23 cellular contexts compared by ENCODE assay signal in genomic region chr17:1467258-1467657, GRCh38. TPM values are rescaled to one million over a fixed set of nuclear protein-coding genes. Genes with fewer than 3 reads are reported as not detected.
DNase-seq lines count a peak whose midpoint lies in the region; TF ChIP-seq lines count a peak whose summit lies in the region.
"Had no signal": no experiment of that assay in that cellular context is flagged by ENCODE, and none has a peak within 500 bp of the region (broad histone marks: within the 10 kb centered on the region; RNA-seq: fewer than 3 reads in every experiment).

No MANE protein-coding gene starts in this region.

- no peak overlapping the region for H2BK12ac ChIP-seq in neuronal stem cell (ENCODE audit: low read length)

- H3K14ac ChIP-seq in neuronal stem cell (ENCODE audit: low read length) = no peak overlapping the region

- no peak overlapping the region for H4K8ac ChIP-seq in neuronal stem cell (ENCODE audit: low read depth, low read length)

- no peak for DNase-seq in RWPE1 (ENCODE audit: low spot score)
- DNase-seq in neuronal stem cell (ENCODE audit: low spot score) = no peak
- DNase-seq in GOT3 (lab: John Stamatoyannopoulos, UW) = no peak
- DNase-seq in activated CD4-positive, alpha-beta T cell treated with anti-CD3 and anti-CD28 coated beads for 1 hour = no peak
- DNase-seq in NCI-H526 treated with DMSO at 0.1 percent for 48 hours (lab: John Stamatoyannopoulos, UW) = no peak
- DNase-seq: 8988T; ACHN; BE2C; C1 segment of cervical spinal cord; CD4-positive, alpha-beta memory T cell; CD4-positive, CD25-positive, alpha-beta regulatory T cell; CD8-positive, alpha-beta memory T cell; COR-L47; DMS 273 treated with DMSO at 0.1 percent for 48 hours; DMS153; DMS53; DMS79; DND-41; EL; GDM1 had no signal

- H3K18ac ChIP-seq in neuronal stem cell (ENCODE audit: low read length) = no peak overlapping the region

- H3K27ac ChIP-seq in HEK293 (ENCODE audit: extremely low read depth, low read depth, low read length) (no peak overlapping the region), RWPE1 (peak overlapping the region; percentile 23; the same call in 1 of the 2 replicates), neuronal stem cell (replicated peaks; ENCODE audit: low read length) (no peak overlapping the region)
- H3K27ac ChIP-seq: BLaER1 had no signal

- TF ChIP-seq CTCF in HEK293 (tag by site-specific recombination; IDR thresholded peaks at IDR 0.05) (no peak), RWPE1 (conservative IDR thresholded peaks at IDR 0.05; ENCODE audit: low read depth) (no peak)

- H3K36me3 ChIP-seq in HEK293 (ENCODE audit: control insufficient read depth in 2 of 2, insufficient read depth in 1 of 2, low read length in 2 of 2) (peaks cover 0 to 74% of the 10 kb centered on the region in 2 experiments; a peak in 2 of 3 replicates), neuronal stem cell (replicated peaks in 1 of 2; ENCODE audit: control insufficient read depth in 2 of 2, insufficient read depth in 2 of 2, low read length in 2 of 2) (peaks cover 41 to 43% of the 10 kb centered on the region in 2 donors)
- H3K36me3 ChIP-seq: BE2C had no signal

- POLR2A ChIA-PET in HEK293 (lab: Yijun Ruan, JAX) (no interaction called here), RWPE1 (lab: Yijun Ruan, JAX; ENCODE audit: low non-redundant PET) (no interaction called here)

- H3K23ac ChIP-seq in neuronal stem cell (ENCODE audit: low read depth, low read length, poor library complexity) = peak overlapping the region; percentile 43

- H3K4me1 ChIP-seq in HEK293 (ENCODE audit: control insufficient read depth, insufficient read depth, low read length) (peaks cover 4% of the 10 kb centered on the region), neuronal stem cell (ENCODE audit: control insufficient read depth in 2 of 2, insufficient read depth in 1 of 2, low read depth in 1 of 2, low read length in 2 of 2) (peaks cover 3 to 11% of the 10 kb centered on the region in 2 donors)
- H3K4me1 ChIP-seq: BE2C had no signal

- no peak overlapping the region for H2BK120ac ChIP-seq in neuronal stem cell (ENCODE audit: low read depth, low read length)

- WGBS in neuronal stem cell (ENCODE audit: extremely low coverage in 2 of 2, insufficient read length in 2 of 2, insufficient replicate concordance in 1 of 2), 2 donors = no CpG with 5 or more reads among the region's 16 CpGs

- H3K4ac ChIP-seq in neuronal stem cell (ENCODE audit: low read length) = no peak overlapping the region

- no peaks in the 10 kb centered on the region for H3K27me3 ChIP-seq in neuronal stem cell (ENCODE audit: control insufficient read depth in 3 of 3, insufficient read depth in 3 of 3, low read depth in 1 of 3, low read length in 3 of 3)
- H3K27me3 ChIP-seq: BE2C had no signal

- no peak overlapping the region for H2AFZ ChIP-seq in neuronal stem cell (ENCODE audit: low read length)

- H2BK5ac ChIP-seq in neuronal stem cell (ENCODE audit: low read length) = no peak overlapping the region

- H4K91ac ChIP-seq in neuronal stem cell (ENCODE audit: low read depth, low read length, poor library complexity) = no peak overlapping the region

- no peak overlapping the region for H2BK15ac ChIP-seq in neuronal stem cell (ENCODE audit: low read length)

- H3K9me3 ChIP-seq in HEK293 (ENCODE audit: control insufficient read depth, insufficient read depth, low read depth, low read length) (no peaks in the 10 kb centered on the region), neuronal stem cell (replicated peaks in 1 of 2; ENCODE audit: control insufficient read depth in 2 of 2, insufficient read depth in 1 of 2, low read depth in 1 of 2, low read length in 2 of 2) (peaks cover 0 to 5% of the 10 kb centered on the region in 2 donors)
- H3K9me3 ChIP-seq: BE2C had no signal

- peaks cover 8% of the 10 kb centered on the region for H3K79me1 ChIP-seq in neuronal stem cell (ENCODE audit: low read depth, low read length)

- H2AK5ac ChIP-seq in neuronal stem cell (ENCODE audit: low read depth, low read length) = no peak overlapping the region

- H3K4me3 ChIP-seq in HEK293 (ENCODE audit: low read depth, low read length) = no peak overlapping the region
- H3K4me3 ChIP-seq in neuronal stem cell (ENCODE audit: low read length in 2 of 2) = no peak overlapping the region
- H3K4me3 ChIP-seq: BLaER1, GM12878 had no signal

- H3K9ac ChIP-seq in neuronal stem cell (ENCODE audit: low read depth, low read length, poor library complexity) = peak overlapping the region; percentile 70
- H3K9ac ChIP-seq: BLaER1 had no signal

- H3K4me2 ChIP-seq in neuronal stem cell (ENCODE audit: insufficient read depth, low read length, poor library complexity, severe bottlenecking) = no peak overlapping the region
- H3K4me2 ChIP-seq: BLaER1 had no signal

- CTCF ChIA-PET in HEK293 (lab: Yijun Ruan, JAX) (no interaction called here), RWPE1 (lab: Yijun Ruan, JAX) (no interaction called here)

TF ChIP-seq in HEK293, 187 proteins besides CTCF, POLR2A, EP300 and RAD21:
- TF ChIP-seq ZNF626 (tag by site-specific recombination; IDR thresholded peaks at IDR 0.05) = no peak
- TF ChIP-seq HIC1 (tag by site-specific recombination; IDR thresholded peaks at IDR 0.05) = 0 out of 2 replicates have a peak, but pooled peaks have one; percentile 7
- TF ChIP-seq ZNF610 (tag by site-specific recombination; IDR thresholded peaks at IDR 0.05; ENCODE audit: borderline replicate concordance) = no peak
- TF ChIP-seq TSHZ1 (tag by site-specific recombination; IDR thresholded peaks at IDR 0.05; ENCODE audit: borderline replicate concordance) = no peak

RNA-seq across cellular contexts. Expression of gene CRK, which starts 11.2 kb away (rescaled TPM):
- polyA plus RNA-seq in neuronal stem cell (2013, experiment 1 of 2) = 30.8 TPM
- polyA plus RNA-seq in neuronal stem cell (2013, experiment 2 of 2) = 32.4 TPM

RNA-seq across cellular contexts. Expression of gene MYO1C, which starts 25.2 kb away (rescaled TPM):
- polyA plus RNA-seq in neuronal stem cell (2013, experiment 1 of 2) = 42.3 TPM
- 42.0 TPM for polyA plus RNA-seq in neuronal stem cell (2013, experiment 2 of 2)

RNA-seq across cellular contexts. Expression of gene INPP5K, which starts 49.2 kb away (rescaled TPM):
- polyA plus RNA-seq in neuronal stem cell (2013, experiment 1 of 2) = 11.1 TPM
- polyA plus RNA-seq in neuronal stem cell (2013, experiment 2 of 2) = 10.1 TPM
